ENCODE assay signal across 12 cellular contexts in the genomic region with DNA sequence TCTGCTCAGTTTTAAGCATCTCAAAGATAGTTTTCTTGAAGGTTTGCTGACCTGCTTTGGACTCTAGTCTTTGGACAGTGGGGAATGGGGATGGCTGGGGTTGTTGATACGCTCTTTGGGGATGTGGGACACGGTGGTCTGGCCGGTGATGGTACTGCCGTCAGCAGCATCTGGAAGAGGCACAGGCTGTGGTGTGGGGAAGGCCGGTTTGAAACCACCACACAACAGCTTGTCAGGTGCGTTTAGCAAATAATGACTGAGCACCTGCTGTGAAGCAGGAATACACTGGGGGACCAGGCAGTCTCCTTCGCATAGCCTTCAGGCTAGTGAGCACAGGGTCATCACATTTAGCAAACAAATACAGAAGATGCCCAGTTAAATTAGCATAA.
DNase-seq lines count a peak whose midpoint lies in the region; ATAC-seq and TF ChIP-seq lines count a peak whose summit lies in the region.
"Had no signal": no experiment of that assay in that cellular context is flagged by ENCODE, and none has a peak within 500 bp of the region (broad histone marks: within the 10 kb centered on the region; RNA-seq: fewer than 3 reads in every experiment).

No MANE protein-coding gene starts in this region.

- ATAC-seq in SK-N-SH treated with all-trans-retinoic acid at 6 μM for 48 hours (no peak), left lobe of liver (no peak), HG03108 (IDR thresholded peaks at IDR 0.05; ENCODE audit: unreplicated experiment) (no peak), HG02588 (IDR thresholded peaks at IDR 0.05; ENCODE audit: unreplicated experiment) (no peak)
- ATAC-seq: activated CD8-positive, alpha-beta memory T cell treated with anti-CD3 and anti-CD28 coated beads, Interleukin-2, amount 10 ng/mL, durations not matched to agents 7 days and 5 days; stimulated activated effector memory CD8-positive, alpha-beta T cell treated with anti-CD3 and anti-CD28 coated beads, Interleukin-12 subunit alpha, Interleukin-12 subunit beta, amount 100 ng/mL, for 72 hours had no signal

- no peaks in the 10 kb centered on the region for H3K9me2 ChIP-seq in SK-N-SH

- no peak for TF ChIP-seq RAD21 in SK-N-SH (IDR thresholded peaks at IDR 0.05; ENCODE audit: low read length)

- no peaks in the 10 kb centered on the region for H4K20me1 ChIP-seq in SK-N-SH (ENCODE audit: insufficient read depth)

- H3K27me3 ChIP-seq in SK-N-SH (ENCODE audit: insufficient read depth) = no peaks in the 10 kb centered on the region
- H3K27me3 ChIP-seq in H7 (ENCODE audit: control insufficient read depth, insufficient read depth, low read length) = peaks cover 3% of the 10 kb centered on the region; the same call in 1 of the 2 replicates

- H3K27ac ChIP-seq in SK-N-SH (ENCODE audit: low read depth in 2 of 2, low read length in 1 of 2) = peak overlapping the region in 1 of 2 experiments; percentile 13; a peak in 2 of 4 replicates
- H3K27ac ChIP-seq: prostate gland had no signal

- TF ChIP-seq CTCF in SK-N-SH (IDR thresholded peaks at IDR 0.05) = no peak

- H3K79me2 ChIP-seq in SK-N-SH (ENCODE audit: insufficient read depth) = no peaks in the 10 kb centered on the region

- H3K36me3 ChIP-seq in SK-N-SH (replicated peaks in 1 of 2; ENCODE audit: control insufficient read depth in 1 of 2, insufficient read depth in 2 of 2, low read length in 1 of 2) (no peaks in the 10 kb centered on the region), H7 (replicated peaks; ENCODE audit: control insufficient read depth, insufficient read depth, low read length) (no peaks in the 10 kb centered on the region)
- H3K36me3 ChIP-seq: prostate gland had no signal

- 81% methylated on average over 7 of the region's 7 CpGs for WGBS in SK-N-SH (ENCODE audit: low lambda C conversion rate)

- no peak overlapping the region for H3K4me2 ChIP-seq in SK-N-SH

- TF ChIP-seq EP300 in SK-N-SH (IDR thresholded peaks at IDR 0.05; ENCODE audit: borderline replicate concordance in 1 of 2, low read depth in 1 of 2, low read length in 1 of 2) = no peak

- POLR2A ChIA-PET in SK-N-SH (lab: Yijun Ruan, JAX) = no interaction called here

- no peak overlapping the region for H3K9ac ChIP-seq in SK-N-SH

- no peak overlapping the region for H2AFZ ChIP-seq in SK-N-SH (ENCODE audit: low read depth)

- H3K4me1 ChIP-seq in SK-N-SH (ENCODE audit: control insufficient read depth in 1 of 2, insufficient read depth in 2 of 2, low read depth in 1 of 2, low read length in 1 of 2) = peaks cover 0 to 28% of the 10 kb centered on the region in 2 experiments; a peak in 1 of 4 replicates
- H3K4me1 ChIP-seq: prostate gland had no signal

- H3F3A ChIP-seq in SK-N-SH (replicated peaks; ENCODE audit: insufficient read depth) = no peaks in the 10 kb centered on the region

- peak; percentile 60 for DNase-seq in SK-N-SH
- peak; percentile 76 for DNase-seq in H7
- DNase-seq in NCI-H69 (lab: John Stamatoyannopoulos, UW) = peak; percentile 98
- DNase-seq in left lobe of liver (ENCODE audit: low spot score) = peak; percentile 23
- DNase-seq in kidney glomerular epithelial cell (lab: John Stamatoyannopoulos, UW) = no peak
- DNase-seq: activated CD8-positive, alpha-beta memory T cell treated with anti-CD3 and anti-CD28 coated beads, Interleukin-2, amount 10 ng/mL, durations not matched to agents 7 days and 5 days; midbrain had no signal

- no peak overlapping the region for H3K4me3 ChIP-seq in SK-N-SH (ENCODE audit: low read depth in 2 of 2, low read length in 1 of 2)
- no peak overlapping the region for H3K4me3 ChIP-seq in H7 (ENCODE audit: insufficient read depth, low read depth, low read length)
- H3K4me3 ChIP-seq: prostate gland had no signal

- no peaks in the 10 kb centered on the region for H3K9me3 ChIP-seq in SK-N-SH
- H3K9me3 ChIP-seq: prostate gland had no signal

- CTCF ChIA-PET in SK-N-SH (lab: Yijun Ruan, JAX) = interaction anchor here (1.0 to 1.8 kb wide), 4 partner anchors 10 to 45 kb away, joined by 3 to 8 read pairs (median 4); no protein-coding TSS in a partner anchor

TF ChIP-seq in SK-N-SH, 30 proteins besides CTCF, POLR2A, EP300 and RAD21:
- TF ChIP-seq RFX5 (IDR thresholded peaks at IDR 0.05; ENCODE audit: low read length) (no peak), FOXJ3 (CRISPR knock-in tag; IDR thresholded peaks at IDR 0.05) (no peak), MEF2A (IDR thresholded peaks at IDR 0.05; ENCODE audit: borderline replicate concordance, low read depth) (no peak), JUND (IDR thresholded peaks at IDR 0.05) (no peak), GATA2 (CRISPR knock-in tag; IDR thresholded peaks at IDR 0.05) (no peak)
- TF ChIP-seq, protein P1, sequence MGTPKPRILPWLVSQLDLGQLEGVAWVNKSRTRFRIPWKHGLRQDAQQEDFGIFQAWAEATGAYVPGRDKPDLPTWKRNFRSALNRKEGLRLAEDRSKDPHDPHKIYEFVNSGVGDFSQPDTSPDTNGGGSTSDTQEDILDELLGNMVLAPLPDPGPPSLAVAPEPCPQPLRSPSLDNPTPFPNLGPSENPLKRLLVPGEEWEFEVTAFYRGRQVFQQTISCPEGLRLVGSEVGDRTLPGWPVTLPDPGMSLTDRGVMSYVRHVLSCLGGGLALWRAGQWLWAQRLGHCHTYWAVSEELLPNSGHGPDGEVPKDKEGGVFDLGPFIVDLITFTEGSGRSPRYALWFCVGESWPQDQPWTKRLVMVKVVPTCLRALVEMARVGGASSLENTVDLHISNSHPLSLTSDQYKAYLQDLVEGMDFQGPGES (IDR thresholded peaks at IDR 0.05; ENCODE audit: low read depth, low read length) = no peak
- TF ChIP-seq, protein P2, sequence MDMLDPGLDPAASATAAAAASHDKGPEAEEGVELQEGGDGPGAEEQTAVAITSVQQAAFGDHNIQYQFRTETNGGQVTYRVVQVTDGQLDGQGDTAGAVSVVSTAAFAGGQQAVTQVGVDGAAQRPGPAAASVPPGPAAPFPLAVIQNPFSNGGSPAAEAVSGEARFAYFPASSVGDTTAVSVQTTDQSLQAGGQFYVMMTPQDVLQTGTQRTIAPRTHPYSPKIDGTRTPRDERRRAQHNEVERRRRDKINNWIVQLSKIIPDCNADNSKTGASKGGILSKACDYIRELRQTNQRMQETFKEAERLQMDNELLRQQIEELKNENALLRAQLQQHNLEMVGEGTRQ (IDR thresholded peaks at IDR 0.05; ENCODE audit: borderline replicate concordance, low read depth, low read length) = no peak

TF ChIP-seq in SK-N-SH treated with all-trans-retinoic acid at 6 μM for 48 hours, 23 proteins besides CTCF, POLR2A, EP300 and RAD21 (continues in another document):
- TF ChIP-seq, protein P3, sequence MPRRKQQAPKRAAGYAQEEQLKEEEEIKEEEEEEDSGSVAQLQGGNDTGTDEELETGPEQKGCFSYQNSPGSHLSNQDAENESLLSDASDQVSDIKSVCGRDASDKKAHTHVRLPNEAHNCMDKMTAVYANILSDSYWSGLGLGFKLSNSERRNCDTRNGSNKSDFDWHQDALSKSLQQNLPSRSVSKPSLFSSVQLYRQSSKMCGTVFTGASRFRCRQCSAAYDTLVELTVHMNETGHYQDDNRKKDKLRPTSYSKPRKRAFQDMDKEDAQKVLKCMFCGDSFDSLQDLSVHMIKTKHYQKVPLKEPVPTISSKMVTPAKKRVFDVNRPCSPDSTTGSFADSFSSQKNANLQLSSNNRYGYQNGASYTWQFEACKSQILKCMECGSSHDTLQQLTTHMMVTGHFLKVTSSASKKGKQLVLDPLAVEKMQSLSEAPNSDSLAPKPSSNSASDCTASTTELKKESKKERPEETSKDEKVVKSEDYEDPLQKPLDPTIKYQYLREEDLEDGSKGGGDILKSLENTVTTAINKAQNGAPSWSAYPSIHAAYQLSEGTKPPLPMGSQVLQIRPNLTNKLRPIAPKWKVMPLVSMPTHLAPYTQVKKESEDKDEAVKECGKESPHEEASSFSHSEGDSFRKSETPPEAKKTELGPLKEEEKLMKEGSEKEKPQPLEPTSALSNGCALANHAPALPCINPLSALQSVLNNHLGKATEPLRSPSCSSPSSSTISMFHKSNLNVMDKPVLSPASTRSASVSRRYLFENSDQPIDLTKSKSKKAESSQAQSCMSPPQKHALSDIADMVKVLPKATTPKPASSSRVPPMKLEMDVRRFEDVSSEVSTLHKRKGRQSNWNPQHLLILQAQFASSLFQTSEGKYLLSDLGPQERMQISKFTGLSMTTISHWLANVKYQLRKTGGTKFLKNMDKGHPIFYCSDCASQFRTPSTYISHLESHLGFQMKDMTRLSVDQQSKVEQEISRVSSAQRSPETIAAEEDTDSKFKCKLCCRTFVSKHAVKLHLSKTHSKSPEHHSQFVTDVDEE (CRISPR knock-in tag; IDR thresholded peaks at IDR 0.05) = no peak
- TF ChIP-seq PPARA (CRISPR knock-in tag; IDR thresholded peaks at IDR 0.05; ENCODE audit: borderline replicate concordance) = no peak
- TF ChIP-seq, protein P4, sequence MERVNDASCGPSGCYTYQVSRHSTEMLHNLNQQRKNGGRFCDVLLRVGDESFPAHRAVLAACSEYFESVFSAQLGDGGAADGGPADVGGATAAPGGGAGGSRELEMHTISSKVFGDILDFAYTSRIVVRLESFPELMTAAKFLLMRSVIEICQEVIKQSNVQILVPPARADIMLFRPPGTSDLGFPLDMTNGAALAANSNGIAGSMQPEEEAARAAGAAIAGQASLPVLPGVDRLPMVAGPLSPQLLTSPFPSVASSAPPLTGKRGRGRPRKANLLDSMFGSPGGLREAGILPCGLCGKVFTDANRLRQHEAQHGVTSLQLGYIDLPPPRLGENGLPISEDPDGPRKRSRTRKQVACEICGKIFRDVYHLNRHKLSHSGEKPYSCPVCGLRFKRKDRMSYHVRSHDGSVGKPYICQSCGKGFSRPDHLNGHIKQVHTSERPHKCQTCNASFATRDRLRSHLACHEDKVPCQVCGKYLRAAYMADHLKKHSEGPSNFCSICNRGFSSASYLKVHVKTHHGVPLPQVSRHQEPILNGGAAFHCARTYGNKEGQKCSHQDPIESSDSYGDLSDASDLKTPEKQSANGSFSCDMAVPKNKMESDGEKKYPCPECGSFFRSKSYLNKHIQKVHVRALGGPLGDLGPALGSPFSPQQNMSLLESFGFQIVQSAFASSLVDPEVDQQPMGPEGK (CRISPR knock-in tag; IDR thresholded peaks at IDR 0.05; ENCODE audit: borderline replicate concordance) = no peak
- no peak for TF ChIP-seq BACH2 (CRISPR knock-in tag; IDR thresholded peaks at IDR 0.05; ENCODE audit: borderline replicate concordance)
- TF ChIP-seq TCF4 (CRISPR knock-in tag; IDR thresholded peaks at IDR 0.05; ENCODE audit: borderline replicate concordance) = no peak
- no peak for TF ChIP-seq SNAI2 (CRISPR knock-in tag; IDR thresholded peaks at IDR 0.05)
- no peak for TF ChIP-seq ZNF70 (CRISPR knock-in tag; IDR thresholded peaks at IDR 0.05)
- TF ChIP-seq ZNF565 (CRISPR knock-in tag; conservative IDR thresholded peaks at IDR 0.05; ENCODE audit: low read depth) = no peak
- TF ChIP-seq ZC3H10 (CRISPR knock-in tag; IDR thresholded peaks at IDR 0.05) = no peak
- TF ChIP-seq CSDC2 (CRISPR knock-in tag; IDR thresholded peaks at IDR 0.05) = no peak
- TF ChIP-seq ZNF8 (CRISPR knock-in tag; IDR thresholded peaks at IDR 0.05) = no peak
- TF ChIP-seq RARB (CRISPR knock-in tag; IDR thresholded peaks at IDR 0.05) = no peak
- TF ChIP-seq ZFP30 (CRISPR knock-in tag; IDR thresholded peaks at IDR 0.05) = no peak
- TF ChIP-seq OSR1 (CRISPR knock-in tag; IDR thresholded peaks at IDR 0.05) = no peak
- TF ChIP-seq TOX (CRISPR knock-in tag; IDR thresholded peaks at IDR 0.05; ENCODE audit: borderline replicate concordance) = no peak
